In genomic region chr6:2086328-2087008, GRCh38 we compare ENCODE assay signal across 16 cellular contexts.
"Had no signal": no experiment of that assay in that cellular context is flagged by ENCODE, and none has a peak within 500 bp of the region (broad histone marks: within the 10 kb centered on the region; RNA-seq: fewer than 3 reads in every experiment).

No MANE protein-coding gene starts in this region.

- H3K27me3 Mint-ChIP-seq: activated naive CD8-positive, alpha-beta T cell had no signal

- H3K4me1 ChIP-seq: breast epithelium, esophagus muscularis mucosa, gastroesophageal sphincter, psoas muscle, testis had no signal

- H3K36me3 ChIP-seq: breast epithelium, esophagus muscularis mucosa, gastroesophageal sphincter had no signal

- H3K4me3 Mint-ChIP-seq: activated naive CD8-positive, alpha-beta T cell; naive thymus-derived CD8-positive, alpha-beta T cell; stimulated activated naive CD8-positive, alpha-beta T cell treated with anti-CD3 and anti-CD28 coated beads, Interleukin-15, Interleukin-2, amounts not matched to agents 100 ng/mL and 50 ng/mL, for 24 hours had no signal

- DNase-seq: activated CD4-positive, alpha-beta T cell treated with anti-CD3 and anti-CD28 coated beads, Interleukin-2, amount 50 U/mL, for 4 hours; activated CD4-positive, CD25-positive, alpha-beta regulatory T cell treated with anti-CD3 and anti-CD28 coated beads, Interleukin-2, amount 50 U/mL, for 72 hours; activated effector memory CD4-positive, alpha-beta T cell treated with Interleukin-2 at 50 U/mL for 16 hours; activated T-cell treated with anti-CD3 and anti-CD28 coated beads, Interleukin-2, amount 50 U/mL, for 1 hour; naive thymus-derived CD8-positive, alpha-beta T cell; nucleus accumbens; psoas muscle; stimulated activated CD4-positive, alpha-beta T cell treated with anti-CD3 and anti-CD28 coated beads, Interleukin-4, amount 100 ng/mL, for 1 hour; SW 1271; testis had no signal

- H3K9me3 Mint-ChIP-seq: stimulated activated naive CD8-positive, alpha-beta T cell treated with anti-CD3 and anti-CD28 coated beads, Interleukin-15, Interleukin-2, amounts not matched to agents 100 ng/mL and 50 ng/mL, for 24 hours had no signal

- H3K4me3 ChIP-seq: breast epithelium, esophagus muscularis mucosa, gastroesophageal sphincter, lung, psoas muscle, testis had no signal

- H3K27ac Mint-ChIP-seq: activated naive CD8-positive, alpha-beta T cell; stimulated activated naive CD8-positive, alpha-beta T cell treated with anti-CD3 and anti-CD28 coated beads, Interleukin-15, Interleukin-2, amounts not matched to agents 100 ng/mL and 50 ng/mL, for 24 hours had no signal

- H3K9me3 ChIP-seq: breast epithelium, esophagus muscularis mucosa, gastroesophageal sphincter, psoas muscle, testis had no signal

- H3K27ac ChIP-seq: breast epithelium, esophagus muscularis mucosa, gastroesophageal sphincter, psoas muscle, testis had no signal

- H3K27me3 ChIP-seq: breast epithelium, esophagus muscularis mucosa, gastroesophageal sphincter, testis had no signal
